In genomic region chr22:42720263-42721044, GRCh38 we compare ENCODE assay signal across 8 cellular contexts. TPM values are rescaled to one million over a fixed set of nuclear protein-coding genes. Genes with fewer than 3 reads are reported as not detected.
DNase-seq lines count a peak whose midpoint lies in the region; ATAC-seq and TF ChIP-seq lines count a peak whose summit lies in the region.

A gene with protein sequence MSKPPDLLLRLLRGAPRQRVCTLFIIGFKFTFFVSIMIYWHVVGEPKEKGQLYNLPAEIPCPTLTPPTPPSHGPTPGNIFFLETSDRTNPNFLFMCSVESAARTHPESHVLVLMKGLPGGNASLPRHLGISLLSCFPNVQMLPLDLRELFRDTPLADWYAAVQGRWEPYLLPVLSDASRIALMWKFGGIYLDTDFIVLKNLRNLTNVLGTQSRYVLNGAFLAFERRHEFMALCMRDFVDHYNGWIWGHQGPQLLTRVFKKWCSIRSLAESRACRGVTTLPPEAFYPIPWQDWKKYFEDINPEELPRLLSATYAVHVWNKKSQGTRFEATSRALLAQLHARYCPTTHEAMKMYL (minus strand): TSS chr22:42720870. CDS start chr22:42693951, 26,919 bp downstream.

- H3K27ac ChIP-seq in foreskin keratinocyte, result no peak within 1 kb of the TSS

- no peaks in the 10 kb centered on the region for H3K9me3 Mint-ChIP-seq in T-helper 2 cell treated with Interferon-gamma antibody and Interleukin-4, amounts not matched to agents 5 μg/mL and 100 μg/mL, for 36 hours
- no peaks in the 10 kb centered on the region for H3K9me3 Mint-ChIP-seq in WTC11
- H3K9me3 Mint-ChIP-seq in osteocyte (ENCODE audit: unreplicated experiment), result no peaks in the 10 kb centered on the region

- H3K4me1 ChIP-seq in foreskin keratinocyte, result peaks cover 4% of the 10 kb centered on the region

- no peaks in the 10 kb centered on the region for H3K36me3 Mint-ChIP-seq in T-helper 2 cell treated with Interferon-gamma antibody and Interleukin-4, amounts not matched to agents 5 μg/mL and 100 μg/mL, for 36 hours (ENCODE audit: low read depth)
- H3K36me3 Mint-ChIP-seq in WTC11, result no peaks in the 10 kb centered on the region
- H3K36me3 Mint-ChIP-seq in osteocyte (ENCODE audit: unreplicated experiment), result no peaks in the 10 kb centered on the region

- TF ChIP-seq CTCF in WTC11 (IDR thresholded peaks at IDR 0.05), result no peak
- no peak for TF ChIP-seq CTCF in foreskin keratinocyte (conservative IDR thresholded peaks at IDR 0.05)
- TF ChIP-seq CTCF in osteocyte (IDR thresholded peaks at IDR 0.05), result no peak

- ATAC-seq in WTC11, result peak; percentile 46
- peak; percentile 32 for ATAC-seq in foreskin keratinocyte
- no peak for ATAC-seq in GM18907 (IDR thresholded peaks at IDR 0.05; ENCODE audit: unreplicated experiment)
- ATAC-seq in HG02571 (IDR thresholded peaks at IDR 0.05; ENCODE audit: unreplicated experiment), result no peak

- DNase-seq in T-helper 2 cell treated with Interferon-gamma antibody and Interleukin-4, amounts not matched to agents 5 μg/mL and 100 μg/mL, for 36 hours (ENCODE audit: low spot score), result no peak
- no peak for DNase-seq in T-helper 2 cell
- DNase-seq in WTC11 (ENCODE audit: low spot score), result peak; percentile 45
- no peak for DNase-seq in foreskin keratinocyte
- no peak for DNase-seq in osteocyte (ENCODE audit: extremely low spot score, unreplicated experiment)
- no peak for DNase-seq in kidney glomerular epithelial cell (lab: John Stamatoyannopoulos, UW)

- POLR2A ChIA-PET in WTC11 (lab: Charles Lee), result interaction anchor here (0.6 kb wide), 1 partner anchor 40 kb away, joined by 4 read pairs; no protein-coding TSS in a partner anchor

- no peak within 1 kb of the TSS for H3K27ac Mint-ChIP-seq in T-helper 2 cell treated with Interferon-gamma antibody and Interleukin-4, amounts not matched to agents 5 μg/mL and 100 μg/mL, for 36 hours
- H3K27ac Mint-ChIP-seq in WTC11, result no peak within 1 kb of the TSS
- H3K27ac Mint-ChIP-seq in osteocyte (ENCODE audit: unreplicated experiment), result peak within 1 kb of the TSS; percentile 88

- H3K4me3 Mint-ChIP-seq in T-helper 2 cell treated with Interferon-gamma antibody and Interleukin-4, amounts not matched to agents 5 μg/mL and 100 μg/mL, for 36 hours, result peak within 1 kb of the TSS; percentile 73
- peak within 1 kb of the TSS; percentile 70 for H3K4me3 Mint-ChIP-seq in WTC11
- peak within 1 kb of the TSS; percentile 83 for H3K4me3 Mint-ChIP-seq in osteocyte (ENCODE audit: unreplicated experiment)

- H3K27me3 ChIP-seq in foreskin keratinocyte, result peaks cover 14% of the 10 kb centered on the region

- peaks cover 61% of the 10 kb centered on the region for H3K27me3 Mint-ChIP-seq in T-helper 2 cell treated with Interferon-gamma antibody and Interleukin-4, amounts not matched to agents 5 μg/mL and 100 μg/mL, for 36 hours (ENCODE audit: low read depth)
- H3K27me3 Mint-ChIP-seq in WTC11 (ENCODE audit: low read depth) (peaks cover 50% of the 10 kb centered on the region), osteocyte (ENCODE audit: unreplicated experiment) (peaks cover 5% of the 10 kb centered on the region)

- CTCF ChIA-PET in WTC11 (lab: Charles Lee), result interaction anchor here (0.6 to 2.2 kb wide), 4 partner anchors 136 to 749 kb away, joined by 3 to 5 read pairs (median 3); no protein-coding TSS in a partner anchor

- H3K4me1 Mint-ChIP-seq in T-helper 2 cell treated with Interferon-gamma antibody and Interleukin-4, amounts not matched to agents 5 μg/mL and 100 μg/mL, for 36 hours (ENCODE audit: low read depth), result peaks cover 6% of the 10 kb centered on the region
- H3K4me1 Mint-ChIP-seq in WTC11 (peaks cover 37% of the 10 kb centered on the region), osteocyte (ENCODE audit: unreplicated experiment) (peaks cover 41% of the 10 kb centered on the region)

TF ChIP-seq in WTC11, 78 proteins besides CTCF, POLR2A, EP300 and RAD21:
- TF ChIP-seq TCF7 (CRISPR knock-in tag; IDR thresholded peaks at IDR 0.05; ENCODE audit: low read depth) (no peak), RELA (CRISPR knock-in tag; IDR thresholded peaks at IDR 0.05; ENCODE audit: borderline replicate concordance) (0 out of 2 replicates have a peak, but pooled peaks have one; percentile 28), HMGXB4 (CRISPR knock-in tag; IDR thresholded peaks at IDR 0.05) (peak; percentile 63; the same call in 1 of the 2 replicates)
TF ChIP-seq in WTC11: peak in this region for 2.

RNA-seq across cellular contexts. Expression of the gene that starts here (rescaled TPM):
- total RNA-seq in WTC11 (2021) (13.9 to 22.1 TPM (median 16.8 TPM) in 3 replicates), foreskin keratinocyte (11.7 and 16.0 TPM in 2 replicates), osteocyte (29.9 and 32.8 TPM in 2 replicates)
- 13.8 and 19.1 TPM in 2 replicates for polyA plus RNA-seq in foreskin keratinocyte

Comparison
In these comparisons a context has a peak if more than half of its experiments do, and no peak if none do; other contexts are left out.
1. ATAC-seq: peak in WTC11 (single experiment) and foreskin keratinocyte (single experiment); none in GM18907 (single experiment) and HG02571 (single experiment).
2. Peak in every context shown above with its lines, with median percentiles within 50 percentile points of each other: H3K4me3 Mint-ChIP-seq.